Comparison of ENCODE assay signal across 30 cellular contexts in the genomic region with DNA sequence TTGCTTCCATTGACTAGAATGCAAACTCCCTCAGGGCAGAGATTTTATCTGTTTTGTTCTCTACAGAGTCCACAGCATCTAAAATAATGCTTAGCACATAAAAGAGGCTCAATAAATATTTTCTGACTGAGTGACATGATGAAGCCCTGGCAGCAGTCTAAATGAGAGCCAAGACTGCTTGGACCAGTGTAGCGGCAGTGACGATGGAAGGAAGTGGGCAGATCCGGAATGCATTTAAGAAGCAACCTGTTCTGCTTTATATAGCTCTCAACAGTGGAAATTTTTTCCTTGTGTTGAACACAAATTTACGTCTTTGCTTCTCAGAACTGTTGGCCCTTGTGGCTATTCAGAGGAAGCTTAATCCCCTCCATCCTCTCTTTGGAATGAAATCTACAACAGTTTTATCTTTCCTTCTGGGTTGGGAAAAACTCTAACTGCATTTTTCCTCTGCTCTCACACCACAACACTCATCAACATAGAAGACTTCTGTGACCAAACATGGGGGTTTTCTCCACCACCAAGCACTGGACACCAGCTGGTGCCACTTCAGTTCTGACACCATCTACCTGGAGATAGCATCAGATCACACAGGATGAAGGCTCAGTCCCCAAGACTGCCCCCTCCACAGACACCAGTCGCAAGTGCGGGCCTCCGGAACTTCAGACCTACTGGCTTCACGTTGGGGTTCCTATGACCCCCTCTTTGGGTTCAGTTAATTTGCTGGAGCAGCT. TPM values are rescaled to one million over a fixed set of nuclear protein-coding genes. Genes with fewer than 3 reads are reported as not detected.
DNase-seq lines count a peak whose midpoint lies in the region; ATAC-seq and TF ChIP-seq lines count a peak whose summit lies in the region.
"Had no signal": no experiment of that assay in that cellular context is flagged by ENCODE, and none has a peak within 500 bp of the region (broad histone marks: within the 10 kb centered on the region; RNA-seq: fewer than 3 reads in every experiment).

No MANE protein-coding gene starts in this region.

- H3K36me3 ChIP-seq in PC-3 (ENCODE audit: low read depth, low read length) = no peaks in the 10 kb centered on the region
- H3K36me3 ChIP-seq: SJSA1 had no signal

- no peak overlapping the region for H3K4me3 ChIP-seq in PC-3 (ENCODE audit: low read length)
- H3K4me3 ChIP-seq: A549, GM12878, SJSA1 had no signal

- intact Hi-C loops in PC-3 (cut with micrococcal nuclease) = no loop called here

- no peak overlapping the region for H2AFZ ChIP-seq in PC-3 (ENCODE audit: low read length)

- H3K27me3 ChIP-seq in PC-3 (ENCODE audit: low read length) = 0 out of 2 replicates have a peak, but pooled peaks cover under 1% of the 10 kb centered on the region
- H3K27me3 ChIP-seq: SJSA1 had no signal

- TF ChIP-seq CTCF in PC-3 (conservative IDR thresholded peaks at IDR 0.05; ENCODE audit: low read depth, low read length) = no peak

- H3K9ac ChIP-seq in PC-3 (ENCODE audit: low read length) = no peak overlapping the region

- BruUV-seq in PC-3 (replicated peaks; lab: Mats Ljungman, UMichigan) = no TSS peak

- POLR2A ChIA-PET in PC-3 (lab: Charles Lee; ENCODE audit: unreplicated experiment) = no interaction called here

- H4K20me1 ChIP-seq in PC-3 (ENCODE audit: low read length) = no peaks in the 10 kb centered on the region

- no peak overlapping the region for H3K27ac ChIP-seq in PC-3 (ENCODE audit: low read length)
- H3K27ac ChIP-seq: A549, C4-2B, SJSA1 had no signal

- CTCF ChIA-PET in PC-3 (lab: Charles Lee) = no interaction called here

- H3F3A ChIP-seq in PC-3 (ENCODE audit: low read length, unreplicated experiment) = no peaks in the 10 kb centered on the region

- DNase-seq in PC-3 = peak; percentile 25
- DNase-seq in NOMO-1 treated with dmso at 0.1 percent for 144 hours (lab: John Stamatoyannopoulos, UW; ENCODE audit: unreplicated experiment) = no peak
- DNase-seq in NCI-H2029 (lab: John Stamatoyannopoulos, UW) = no peak
- DNase-seq in DMS153 treated with DMSO at 0.1 percent for 48 hours (lab: John Stamatoyannopoulos, UW; ENCODE audit: unreplicated experiment) = no peak
- DNase-seq: Caco-2; CD8-positive, alpha-beta T cell; DMS79; EL; GDM1; H9; IMR-90; Karpas-422; NCI-H1092 treated with DMSO at 0.1 percent for 48 hours; NCI-H1436; NCI-H187 treated with DMSO at 0.1 percent for 48 hours; NCI-H2107; NCI-H446; NCI-H524 treated with DMSO at 0.1 percent for 48 hours; NCI-H82; NK-92 treated with Interleukin-12 subunit alpha and Interleukin-12 subunit beta, amount 100 ng/mL, for 24 hours; Right ventricle myocardium superior; RPMI8226 had no signal

- ATAC-seq in GM18909 (IDR thresholded peaks at IDR 0.05; ENCODE audit: poor library complexity, unreplicated experiment) = peak; percentile 85
- peak; percentile 75 for ATAC-seq in HG02610 (IDR thresholded peaks at IDR 0.05; ENCODE audit: unreplicated experiment)
- ATAC-seq in HG03196 (IDR thresholded peaks at IDR 0.05; ENCODE audit: unreplicated experiment) = peak; percentile 47
- peak; percentile 50; the same call in 1 of the 2 replicates for ATAC-seq in PC-3
- ATAC-seq in GM18511 (IDR thresholded peaks at IDR 0.05; ENCODE audit: unreplicated experiment) = no peak
- ATAC-seq: A549; CD8-positive, alpha-beta T cell; GM12878 had no signal

- no peaks in the 10 kb centered on the region for H3K4me1 ChIP-seq in PC-3 (ENCODE audit: insufficient read depth, low read length)
- H3K4me1 ChIP-seq: A549, Caco-2, SJSA1 had no signal

- no peak overlapping the region for H3K4me2 ChIP-seq in PC-3 (ENCODE audit: low read length)
- H3K4me2 ChIP-seq: A549 had no signal

- no peaks in the 10 kb centered on the region for H3K79me2 ChIP-seq in PC-3 (ENCODE audit: low read length)

- no peaks in the 10 kb centered on the region for H3K9me2 ChIP-seq in PC-3 (replicated peaks; ENCODE audit: low read length)

- H3K9me3 ChIP-seq in PC-3 (ENCODE audit: low read length) = no peaks in the 10 kb centered on the region
- H3K9me3 ChIP-seq: Caco-2, SJSA1 had no signal

RNA-seq across cellular contexts. Expression of gene BEND4, which starts 7.0 kb away (rescaled TPM):
- total RNA-seq in PC-3 (2014; rRNA removed) = not detected in 2 replicates
- total RNA-seq: Caco-2, IMR-90, SJSA1 had no signal
